In the genomic region with DNA sequence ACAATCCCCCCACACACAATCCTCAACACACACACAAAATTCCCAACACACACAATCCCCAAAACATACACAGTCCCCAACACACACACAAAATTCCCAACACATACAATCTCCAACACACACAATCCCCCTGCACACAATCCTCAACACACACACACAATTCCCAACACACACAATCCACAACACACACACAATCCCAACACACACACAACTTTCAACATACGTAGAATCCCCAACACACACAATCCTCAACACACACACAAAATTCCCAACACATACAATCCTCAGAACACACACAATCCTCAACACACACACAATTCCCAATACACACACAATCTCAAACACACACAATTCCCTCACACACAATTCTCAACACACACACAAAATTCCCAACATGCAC, we compare ENCODE assay signal across 1 cellular context.
TF ChIP-seq lines count a peak whose summit lies in the region.

No MANE protein-coding gene starts in this region.

TF ChIP-seq in SK-N-SH, 30 proteins besides CTCF, POLR2A, EP300 and RAD21:
- TF ChIP-seq GATA2 (CRISPR knock-in tag; IDR thresholded peaks at IDR 0.05) (no peak), RXRA (IDR thresholded peaks at IDR 0.05; ENCODE audit: borderline replicate concordance, low read depth) (no peak), RCOR1 (IDR thresholded peaks at IDR 0.05; ENCODE audit: low read length) (no peak)
TF ChIP-seq in SK-N-SH: peak in this region for 0.
